18 cellular contexts compared by ENCODE assay signal in the genomic region with DNA sequence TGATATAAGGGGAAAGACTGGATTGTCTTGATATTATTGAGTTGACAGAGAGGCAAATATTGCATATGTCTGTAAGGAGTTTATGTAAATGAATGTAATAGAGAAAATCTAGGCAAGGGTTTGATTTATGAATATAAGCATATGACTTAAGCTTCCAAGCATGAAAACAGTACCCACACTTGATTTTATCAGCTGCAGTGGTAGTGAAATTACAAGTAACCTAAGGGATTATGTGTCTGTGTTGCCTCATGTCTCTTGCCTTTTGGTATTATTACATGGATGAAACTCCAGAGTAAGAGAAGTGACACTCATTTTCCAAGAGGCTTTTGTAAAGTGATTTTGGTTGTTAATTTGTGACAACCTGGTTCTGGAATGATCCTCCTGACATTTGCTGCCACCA.
DNase-seq lines count a peak whose midpoint lies in the region; ATAC-seq and TF ChIP-seq lines count a peak whose summit lies in the region.
"Had no signal": no experiment of that assay in that cellular context is flagged by ENCODE, and none has a peak within 500 bp of the region (broad histone marks: within the 10 kb centered on the region; RNA-seq: fewer than 3 reads in every experiment).

No MANE protein-coding gene starts in this region.

- DNase-seq in NCI-H2171 treated with DMSO at 0.1 percent for 48 hours (lab: John Stamatoyannopoulos, UW) (peak; percentile 3), NCI-H2171 (lab: John Stamatoyannopoulos, UW) (no peak), OCI-M1 (lab: John Stamatoyannopoulos, UW) (peak; percentile 18), astrocyte of the spinal cord (ENCODE audit: low read depth, low spot score) (peak; percentile 30), NCI-H446 (lab: John Stamatoyannopoulos, UW) (no peak), DMS53 treated with DMSO at 0.1 percent for 48 hours (lab: John Stamatoyannopoulos, UW; ENCODE audit: unreplicated experiment) (no peak), superior temporal gyrus (ENCODE audit: extremely low spot score) (no peak)
- DNase-seq: 8988T; CD8-positive, alpha-beta memory T cell; H9; NCI-H1048; NCI-H146; NCI-H2081 treated with DMSO at 0.1 percent for 48 hours; NCI-H748 treated with DMSO at 0.1 percent for 48 hours; RPMI8226; SIG-M5 had no signal

- in situ Hi-C loops in astrocyte of the spinal cord (cut with HindIII; ENCODE audit: low sequenced_read_pairs) = no loop called here

- ATAC-seq in GM18868 (IDR thresholded peaks at IDR 0.05; ENCODE audit: unreplicated experiment) = no peak

- TF ChIP-seq CTCF in astrocyte of the spinal cord (IDR thresholded peaks at IDR 0.05; ENCODE audit: low read depth, low read length) = no peak

- no peak overlapping the region for H3K4me3 ChIP-seq in astrocyte of the spinal cord (ENCODE audit: low read depth, low read length)
- H3K4me3 ChIP-seq: BLaER1 treated with 17β-estradiol and CSF1 and Interleukin-3, amounts not matched to agents 10 nM and 100 nM had no signal

Comparison
In these comparisons a context has a peak if more than half of its experiments do, and no peak if none do; other contexts are left out.
1. DNase-seq: peak in NCI-H2171 treated with DMSO at 0.1 percent for 48 hours (single experiment), OCI-M1 (single experiment) and astrocyte of the spinal cord (single experiment); none in NCI-H2171 (single experiment), NCI-H446 (0 of 2), DMS53 treated with DMSO at 0.1 percent for 48 hours (single experiment) and superior temporal gyrus (single experiment).